In genomic region chr14:92516344-92516965, GRCh38 we compare ENCODE assay signal across 1 cellular context.
TF ChIP-seq lines count a peak whose summit lies in the region.

No MANE protein-coding gene starts in this region.

TF ChIP-seq in SK-N-SH treated with all-trans-retinoic acid at 6 μM for 48 hours, 23 proteins besides CTCF, POLR2A, EP300 and RAD21 (continued from another document):
- TF ChIP-seq CSRNP3 (CRISPR knock-in tag; IDR thresholded peaks at IDR 0.05) (no peak), ARNTL (CRISPR knock-in tag; IDR thresholded peaks at IDR 0.05; ENCODE audit: borderline replicate concordance, low read depth) (no peak), BACH2 (CRISPR knock-in tag; IDR thresholded peaks at IDR 0.05; ENCODE audit: borderline replicate concordance) (no peak)
TF ChIP-seq in SK-N-SH treated with all-trans-retinoic acid at 6 μM for 48 hours: peak in this region for 0.
